Comparison of ENCODE assay signal across 8 cellular contexts in the genomic region with DNA sequence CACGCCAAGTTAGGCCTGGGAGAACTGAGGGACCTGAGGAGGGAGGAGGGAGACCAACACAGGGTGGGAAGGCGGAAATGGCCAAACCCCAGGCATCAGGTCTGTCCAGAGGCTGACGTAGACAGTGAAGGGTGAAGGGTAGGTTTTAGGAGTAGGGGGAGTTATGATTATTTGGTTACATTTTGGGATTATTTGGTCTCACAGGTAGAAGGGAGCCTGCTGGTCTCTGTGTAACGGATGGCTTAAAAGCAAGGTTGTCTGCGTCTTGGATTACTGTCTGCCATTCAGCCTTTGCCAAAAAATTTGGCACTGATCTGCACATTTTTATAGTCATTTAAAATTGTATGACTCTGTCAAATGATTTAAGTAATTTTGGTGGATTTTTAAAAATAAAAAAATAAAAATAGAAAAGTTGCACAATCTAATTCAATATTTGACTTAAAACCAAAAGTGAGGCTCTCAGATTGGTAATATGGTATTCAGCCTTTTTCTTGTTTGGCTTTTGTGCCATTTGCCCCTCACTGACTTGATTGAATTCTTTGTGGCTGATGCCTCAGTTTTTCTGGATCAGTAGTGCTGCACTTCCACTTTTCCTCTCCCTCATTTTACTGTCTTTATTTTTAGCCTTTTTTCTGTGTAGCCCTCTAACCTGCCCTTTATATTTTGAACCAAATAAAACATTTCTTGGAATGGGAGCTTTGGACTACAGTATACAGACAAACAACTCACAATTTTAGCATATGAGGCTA. TPM values are rescaled to one million over a fixed set of nuclear protein-coding genes. Genes with fewer than 3 reads are reported as not detected.
DNase-seq lines count a peak whose midpoint lies in the region; ATAC-seq, FAIRE-seq and TF ChIP-seq lines count a peak whose summit lies in the region.

No MANE protein-coding gene starts in this region.

- ATAC-seq in HG03039 (IDR thresholded peaks at IDR 0.05; ENCODE audit: unreplicated experiment), result peak; percentile 41

- no peak for TF ChIP-seq POLR2A in esophagus squamous epithelium (IDR thresholded peaks at IDR 0.05)

- no peaks in the 10 kb centered on the region for H3K79me2 ChIP-seq in SK-N-SH (ENCODE audit: insufficient read depth)

- no peaks in the 10 kb centered on the region for H3K27me3 Mint-ChIP-seq in activated T-cell treated with anti-CD3 and anti-CD28 coated beads, Interleukin-2, amount 50 U/mL, for 24 hours

- H3K36me3 Mint-ChIP-seq in activated T-cell treated with anti-CD3 and anti-CD28 coated beads, Interleukin-2, amount 50 U/mL, for 24 hours (ENCODE audit: low read depth), result peaks cover 51% of the 10 kb centered on the region

- H3K4me2 ChIP-seq in SK-N-SH, result peak overlapping the region; percentile 86

- peaks cover 47% of the 10 kb centered on the region for H3K4me1 Mint-ChIP-seq in activated T-cell treated with anti-CD3 and anti-CD28 coated beads, Interleukin-2, amount 50 U/mL, for 24 hours (ENCODE audit: low read depth)

- CTCF ChIA-PET in SK-N-SH (lab: Yijun Ruan, JAX), result interaction anchor here (0.8 to 3.4 kb wide), 8 partner anchors 10 to 138 kb away, joined by 3 to 27 read pairs (median 5); partner anchors contain the start of genes ARHGEF39, GBA2 and RGP1

- peak overlapping the region; percentile 96 for H3K27ac Mint-ChIP-seq in activated T-cell treated with anti-CD3 and anti-CD28 coated beads, Interleukin-2, amount 50 U/mL, for 24 hours

- H3K36me3 ChIP-seq in SK-N-SH (replicated peaks in 1 of 2; ENCODE audit: control insufficient read depth in 1 of 2, insufficient read depth in 2 of 2, low read length in 1 of 2), result peaks cover 4 to 31% of the 10 kb centered on the region in 2 experiments
- peaks cover 3 to 31% (median 6%) of the 10 kb centered on the region in 3 donors for H3K36me3 ChIP-seq in esophagus squamous epithelium
- peaks cover 26% of the 10 kb centered on the region for H3K36me3 ChIP-seq in neutrophil

- no peak for TF ChIP-seq RAD21 in SK-N-SH (IDR thresholded peaks at IDR 0.05; ENCODE audit: low read length)

- H3K4me1 ChIP-seq in SK-N-SH (ENCODE audit: control insufficient read depth in 1 of 2, insufficient read depth in 2 of 2, low read depth in 1 of 2, low read length in 1 of 2) (peaks cover 9 to 17% of the 10 kb centered on the region in 2 experiments; a peak in 3 of 4 replicates), esophagus squamous epithelium (peaks cover 9 to 39% (median 21%) of the 10 kb centered on the region in 3 donors), neutrophil (ENCODE audit: control insufficient read depth in 1 of 2, insufficient read depth in 1 of 2, low read depth in 1 of 2, low read length in 1 of 2) (peaks cover 15 to 21% of the 10 kb centered on the region in 2 experiments)

- FAIRE-seq in RCC 7860 (lab: Jason Lieb, UNC), result no peak

- H3K27ac ChIP-seq in SK-N-SH (ENCODE audit: low read depth in 2 of 2, low read length in 1 of 2) (peak overlapping the region; percentile 38 to 75; a peak in 3 of 4 replicates), esophagus squamous epithelium (peak overlapping the region; percentile 55 to 87 (median 76)), neutrophil (peak overlapping the region; percentile 62)

- no peaks in the 10 kb centered on the region for H3K9me2 ChIP-seq in SK-N-SH

- H3K27me3 ChIP-seq in SK-N-SH (ENCODE audit: insufficient read depth) (no peaks in the 10 kb centered on the region), esophagus squamous epithelium (peaks cover 0 to 67% (median 0%) of the 10 kb centered on the region in 4 donors), neutrophil (no peaks in the 10 kb centered on the region)

- no peaks in the 10 kb centered on the region for H3K9me3 Mint-ChIP-seq in activated T-cell treated with anti-CD3 and anti-CD28 coated beads, Interleukin-2, amount 50 U/mL, for 24 hours

- no peaks in the 10 kb centered on the region for H3K9me3 ChIP-seq in SK-N-SH
- no peaks in the 10 kb centered on the region for H3K9me3 ChIP-seq in esophagus squamous epithelium
- no peaks in the 10 kb centered on the region for H3K9me3 ChIP-seq in neutrophil

- H2AFZ ChIP-seq in SK-N-SH (ENCODE audit: low read depth), result no peak overlapping the region

- peak overlapping the region; percentile 53 for H3K9ac ChIP-seq in SK-N-SH

- TF ChIP-seq EP300 in SK-N-SH (IDR thresholded peaks at IDR 0.05; ENCODE audit: borderline replicate concordance in 1 of 2, low read depth in 1 of 2, low read length in 1 of 2), result no peak

- no peaks in the 10 kb centered on the region for H4K20me1 ChIP-seq in SK-N-SH (ENCODE audit: insufficient read depth)

- TF ChIP-seq CTCF in SK-N-SH (IDR thresholded peaks at IDR 0.05), result no peak
- TF ChIP-seq CTCF in esophagus squamous epithelium (IDR thresholded peaks at IDR 0.05), result no peak
- TF ChIP-seq CTCF in neutrophil (IDR thresholded peaks at IDR 0.05), result no peak

- H3F3A ChIP-seq in SK-N-SH (replicated peaks; ENCODE audit: insufficient read depth), result peaks cover 9% of the 10 kb centered on the region

- peak overlapping the region; percentile 97 for H3K4me3 Mint-ChIP-seq in activated T-cell treated with anti-CD3 and anti-CD28 coated beads, Interleukin-2, amount 50 U/mL, for 24 hours

- H3K4me3 ChIP-seq in SK-N-SH (ENCODE audit: low read depth in 2 of 2, low read length in 1 of 2) (peak overlapping the region; percentile 52 to 65), esophagus squamous epithelium (peak overlapping the region in 3 of 4 donors; percentile 46 to 69 (median 56)), neutrophil (ENCODE audit: low read depth in 1 of 2, low read length in 1 of 2) (peak overlapping the region; percentile 65 to 76)

- 17% methylated on average over 5 of the region's 5 CpGs for WGBS in SK-N-SH (ENCODE audit: low lambda C conversion rate)
- WGBS in esophagus squamous epithelium, 2 donors, result 14 to 22% methylated on average over 5 of the region's 5 CpGs

- intact Hi-C loops in esophagus squamous epithelium (cut with DNase I), result no loop called here

- no peak for DNase-seq in activated T-cell treated with anti-CD3 and anti-CD28 coated beads, Interleukin-2, amount 50 U/mL, for 24 hours
- no peak for DNase-seq in activated T-cell treated with anti-CD3 and anti-CD28 coated beads, Interleukin-2, amount 50 U/mL, for 48 hours
- DNase-seq in SK-N-SH (peak; percentile 72), esophagus squamous epithelium (lab: John Stamatoyannopoulos, UW) (no peak), NCI-H69 (lab: John Stamatoyannopoulos, UW) (no peak), RCC 7860 (ENCODE audit: low spot score) (no peak)

- POLR2A ChIA-PET in SK-N-SH (lab: Yijun Ruan, JAX), result interaction anchor here (1.1 to 1.5 kb wide), 3 partner anchors 13 to 125 kb away, joined by 3 to 5 read pairs (median 3); no protein-coding TSS in a partner anchor

TF ChIP-seq in SK-N-SH, 30 proteins besides CTCF, POLR2A, EP300 and RAD21:
- no peak for TF ChIP-seq TCF12 (IDR thresholded peaks at IDR 0.05)
- 0 out of 2 replicates have a peak, but pooled peaks have one; percentile 2 for TF ChIP-seq MXI1 (IDR thresholded peaks at IDR 0.05; ENCODE audit: low read depth, low read length)

RNA-seq across cellular contexts. Expression of gene MSMP, which starts 3.6 kb away (rescaled TPM):
- polyA plus RNA-seq in SK-N-SH (2012; rRNA removed), result 1.2 TPM in 2 replicates
- 0.52 and 0.55 TPM in 2 replicates for polyA plus RNA-seq in SK-N-SH (2012; cell fraction: cytosol; rRNA removed)
- polyA plus RNA-seq in SK-N-SH (2012; cell fraction: nucleus; rRNA removed), result 1.0 and 1.9 TPM in 2 replicates
- not detected for total RNA-seq in esophagus squamous epithelium

RNA-seq across cellular contexts. Expression of gene RGP1, which starts 8.6 kb away (rescaled TPM):
- polyA plus RNA-seq in SK-N-SH (2012; rRNA removed), result 16.1 and 18.6 TPM in 2 replicates
- polyA plus RNA-seq in SK-N-SH (2012; cell fraction: cytosol; rRNA removed), result 13.5 and 16.3 TPM in 2 replicates
- 28.4 and 28.9 TPM in 2 replicates for polyA plus RNA-seq in SK-N-SH (2012; cell fraction: nucleus; rRNA removed)
- total RNA-seq in esophagus squamous epithelium, result 10 to 100 TPM in 3 of 4 donors, 1 to 10 TPM in 1; 8.0 to 17.5 (median 11.6) TPM

RNA-seq across cellular contexts. Expression of gene GBA2, which starts 8.7 kb away (rescaled TPM):
- polyA plus RNA-seq in SK-N-SH (2012; rRNA removed), result 71.5 and 98.2 TPM in 2 replicates
- polyA plus RNA-seq in SK-N-SH (2012; cell fraction: cytosol; rRNA removed), result 28.7 and 35.7 TPM in 2 replicates
- polyA plus RNA-seq in SK-N-SH (2012; cell fraction: nucleus; rRNA removed), result 425 and 473 TPM in 2 replicates
- 10 to 100 TPM; 14.1 to 61.8 (median 42.0) TPM for total RNA-seq in esophagus squamous epithelium

RNA-seq across cellular contexts. Expression of gene CREB3, which starts 25.2 kb away (rescaled TPM):
- polyA plus RNA-seq in SK-N-SH (2012; rRNA removed), result 33.9 and 38.6 TPM in 2 replicates
- 36.2 and 36.8 TPM in 2 replicates for polyA plus RNA-seq in SK-N-SH (2012; cell fraction: cytosol; rRNA removed)
- polyA plus RNA-seq in SK-N-SH (2012; cell fraction: nucleus; rRNA removed), result 29.2 and 35.8 TPM in 2 replicates
- 10 to 100 TPM; 10.5 to 24.2 (median 19.2) TPM for total RNA-seq in esophagus squamous epithelium

RNA-seq across cellular contexts. Expression of gene TLN1, which starts 25.7 kb away (rescaled TPM):
- 91.8 and 115 TPM in 2 replicates for polyA plus RNA-seq in SK-N-SH (2012; rRNA removed)
- 32.7 and 72.5 TPM in 2 replicates for polyA plus RNA-seq in SK-N-SH (2012; cell fraction: cytosol; rRNA removed)
- polyA plus RNA-seq in SK-N-SH (2012; cell fraction: nucleus; rRNA removed), result 183 and 220 TPM in 2 replicates
- 100 to 1,000 TPM in 2 of 4 donors, 10 to 100 TPM in 2; 94.7 to 233 (median 112) TPM for total RNA-seq in esophagus squamous epithelium
